7 cellular contexts compared by ENCODE assay signal in the genomic region with DNA sequence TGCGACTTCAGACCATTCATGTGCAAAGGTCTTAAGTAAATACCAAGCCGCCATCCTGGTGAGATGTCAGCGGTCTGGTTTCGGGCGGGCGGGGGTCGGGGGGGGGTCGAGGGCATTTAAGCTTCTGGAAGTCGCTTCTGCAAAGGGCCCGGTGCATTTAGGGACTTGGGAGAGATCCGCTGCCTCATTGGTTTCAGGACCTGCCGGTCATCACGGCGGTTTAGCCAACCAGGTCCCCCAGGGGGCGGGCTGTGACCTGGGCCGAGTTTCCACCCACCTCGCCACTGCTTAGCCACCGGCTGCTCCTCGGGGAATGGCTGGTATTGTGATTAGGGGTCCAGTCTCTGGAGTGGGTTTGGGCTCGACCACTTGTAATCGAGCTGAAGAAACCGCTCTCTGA. TPM values are rescaled to one million over a fixed set of nuclear protein-coding genes. Genes with fewer than 3 reads are reported as not detected.
DNase-seq lines count a peak whose midpoint lies in the region; ATAC-seq, FAIRE-seq and TF ChIP-seq lines count a peak whose summit lies in the region.

No MANE protein-coding gene starts in this region.

- no peak for FAIRE-seq in H54 (lab: Jason Lieb, UNC)

- TF ChIP-seq EP300 in upper lobe of left lung (IDR thresholded peaks at IDR 0.05) = no peak

- DNase-seq in H54 (ENCODE audit: insufficient read length, low spot score) (peak; percentile 63), OCI-LY7 (ENCODE audit: low spot score) (peak; percentile 80), chondrocyte (ENCODE audit: low spot score) (no peak), right lobe of liver (peak in 1 of 3 donors; percentile 65), upper lobe of left lung (peak; percentile 75 to 78), Calu3 (no peak)

- TF ChIP-seq POLR2A in H54 (IDR thresholded peaks at IDR 0.05; ENCODE audit: low read depth, low read length) = no peak
- no peak for TF ChIP-seq POLR2A in right lobe of liver (IDR thresholded peaks at IDR 0.05)
- no peak for TF ChIP-seq POLR2A in upper lobe of left lung (IDR thresholded peaks at IDR 0.05)

- BruUV-seq in OCI-LY7 (replicated peaks; lab: Mats Ljungman, UMichigan) (no TSS peak), Calu3 (replicated peaks; lab: Mats Ljungman, UMichigan) (no TSS peak)

- 12% methylated on average over 10 of the region's 22 CpGs for WGBS in right lobe of liver (ENCODE audit: insufficient coverage, low coverage, low lambda C conversion rate, missing lambda C conversion rate)
- 12 to 24% methylated on average over 17 to 21 of the region's 22 CpGs for WGBS in upper lobe of left lung, 2 donors

- H3K4me1 Mint-ChIP-seq in chondrocyte (ENCODE audit: low read depth) = peaks cover 8% of the 10 kb centered on the region
- no peaks in the 10 kb centered on the region for H3K4me1 Mint-ChIP-seq in Calu3 (ENCODE audit: low read depth, unreplicated experiment)

- H3K9me3 ChIP-seq in OCI-LY7 (ENCODE audit: low read length) = no peaks in the 10 kb centered on the region
- no peaks in the 10 kb centered on the region for H3K9me3 ChIP-seq in right lobe of liver
- H3K9me3 ChIP-seq in upper lobe of left lung = no peaks in the 10 kb centered on the region

- ATAC-seq in right lobe of liver (peak; percentile 39 to 60 (median 50)), upper lobe of left lung (ENCODE audit: low FRiP score in 2 of 2) (no peak), GM21619 (IDR thresholded peaks at IDR 0.05; ENCODE audit: unreplicated experiment) (no peak)

- H3K27ac ChIP-seq in OCI-LY7 (ENCODE audit: low read depth, low read length, poor library complexity, severe bottlenecking) (no peak overlapping the region), right lobe of liver (no peak overlapping the region), upper lobe of left lung (no peak overlapping the region)

- H3K27me3 ChIP-seq in right lobe of liver (no peaks in the 10 kb centered on the region), upper lobe of left lung (no peaks in the 10 kb centered on the region)

- H3K9me2 ChIP-seq in OCI-LY7 (ENCODE audit: insufficient read depth, low read length) = no peaks in the 10 kb centered on the region

- no peak overlapping the region for H3K4me3 ChIP-seq in OCI-LY7 (ENCODE audit: low read depth, low read length, poor library complexity, severe bottlenecking)
- H3K4me3 ChIP-seq in right lobe of liver = no peak overlapping the region
- no peak overlapping the region for H3K4me3 ChIP-seq in upper lobe of left lung

- peaks cover 24% of the 10 kb centered on the region for H3K36me3 ChIP-seq in OCI-LY7 (ENCODE audit: insufficient read depth, low read length)
- no peaks in the 10 kb centered on the region for H3K36me3 ChIP-seq in right lobe of liver
- H3K36me3 ChIP-seq in upper lobe of left lung = no peaks in the 10 kb centered on the region

- H3K27ac Mint-ChIP-seq in chondrocyte (ENCODE audit: unreplicated experiment) (no peak overlapping the region), Calu3 (ENCODE audit: unreplicated experiment) (no peak overlapping the region)

- intact Hi-C loops in OCI-LY7 (cut with micrococcal nuclease; ENCODE audit: unreplicated experiment) = no loop called here
- intact Hi-C loops in right lobe of liver (cut with DNase I) = loop anchor here in 1 of 2 donors (10.0 kb wide), 1 partner anchor 225 kb away; no protein-coding TSS in a partner anchor
- intact Hi-C loops in Calu3 (cut with micrococcal nuclease; ENCODE audit: unreplicated experiment) = loop anchor here (10.0 kb wide), 1 partner anchor 225 kb away; no protein-coding TSS in a partner anchor

- CTCF ChIA-PET in OCI-LY7 (lab: Charles Lee; ENCODE audit: unreplicated experiment) (no interaction called here), Calu3 (lab: Charles Lee) (interaction anchor here (0.6 kb wide), 1 partner anchor 83 kb away, joined by 4 read pairs; no protein-coding TSS in a partner anchor)

- peak overlapping the region; percentile 22 for H3K4me3 Mint-ChIP-seq in chondrocyte (ENCODE audit: unreplicated experiment)
- no peak overlapping the region for H3K4me3 Mint-ChIP-seq in Calu3 (ENCODE audit: low read depth, unreplicated experiment)

- no peaks in the 10 kb centered on the region for H4K20me1 ChIP-seq in OCI-LY7 (ENCODE audit: insufficient read depth, low read length)

- peaks cover 8% of the 10 kb centered on the region; the same call in 1 of the 2 replicates for H3K79me2 ChIP-seq in OCI-LY7 (ENCODE audit: insufficient read depth, low read depth, low read length)

- POLR2A ChIA-PET in OCI-LY7 (lab: Charles Lee) = interaction anchor here (0.6 to 2.2 kb wide), 2 partner anchors 23 to 459 kb away, joined by 3 to 9 read pairs; a partner anchor contains a TSS

- H3K36me3 Mint-ChIP-seq in chondrocyte (ENCODE audit: low read depth) (no peaks in the 10 kb centered on the region), Calu3 (ENCODE audit: insufficient read depth, unreplicated experiment) (peaks cover 11% of the 10 kb centered on the region)

- no peak overlapping the region for H3K4me2 ChIP-seq in OCI-LY7 (ENCODE audit: low read length)

- H3K9me3 Mint-ChIP-seq in chondrocyte (ENCODE audit: low read depth) (no peaks in the 10 kb centered on the region), Calu3 (ENCODE audit: low read depth, unreplicated experiment) (no peaks in the 10 kb centered on the region)

- no peak overlapping the region for H2AFZ ChIP-seq in OCI-LY7 (ENCODE audit: low read length)

- H3K27me3 Mint-ChIP-seq in chondrocyte (ENCODE audit: low read depth) (no peaks in the 10 kb centered on the region), Calu3 (ENCODE audit: unreplicated experiment) (no peaks in the 10 kb centered on the region)

- peaks cover 21% of the 10 kb centered on the region for H3K4me1 ChIP-seq in OCI-LY7 (ENCODE audit: insufficient read depth, low read length, poor library complexity, severe bottlenecking)
- H3K4me1 ChIP-seq in right lobe of liver = no peaks in the 10 kb centered on the region
- H3K4me1 ChIP-seq in upper lobe of left lung = peaks cover 4 to 24% (median 12%) of the 10 kb centered on the region in 4 donors

- TF ChIP-seq CTCF in OCI-LY7 (conservative IDR thresholded peaks at IDR 0.05; ENCODE audit: low read length) (no peak), chondrocyte (IDR thresholded peaks at IDR 0.05) (no peak), right lobe of liver (IDR thresholded peaks at IDR 0.05) (peak in 1 of 4 donors; percentile 16), upper lobe of left lung (IDR thresholded peaks at IDR 0.05) (peak in 2 of 6 experiments; percentile 19 to 21), Calu3 (IDR thresholded peaks at IDR 0.05; ENCODE audit: unreplicated experiment) (no peak)

RNA-seq across cellular contexts. Expression of a gene that starts 7.8 kb away (rescaled TPM):
- total RNA-seq in OCI-LY7 (2014; rRNA removed; shearing (Covaris generic)) = 35.2 and 45.1 TPM in 2 replicates
- total RNA-seq in OCI-LY7 (2022) (53.7 and 59.4 TPM in 2 replicates), chondrocyte (0.38 to 0.57 TPM (median 0.53 TPM) in 3 replicates), right lobe of liver (under 1 TPM; 0.06 to 0.65 (median 0.37) TPM), upper lobe of left lung (10 to 100 TPM in 1 of 6 donors, 1 to 10 TPM in 3, under 1 TPM in 2; 0.57 to 13.6 (median 1.4) TPM), Calu3 (2022) (0.32 and 0.66 TPM in 2 replicates)

RNA-seq across cellular contexts. Expression of a gene that starts 13.7 kb away (rescaled TPM):
- 11.6 TPM in 2 replicates for total RNA-seq in OCI-LY7 (2014; rRNA removed; shearing (Covaris generic))
- 17.3 and 18.9 TPM in 2 replicates for total RNA-seq in OCI-LY7 (2022)
- 3.5 to 6.6 TPM (median 5.9 TPM) in 3 replicates for total RNA-seq in chondrocyte
- 10 to 100 TPM in 5 of 6 experiments, 1 to 10 TPM in 1; 8.3 to 27.3 (median 15.8) TPM for total RNA-seq in right lobe of liver
- total RNA-seq in upper lobe of left lung = 10 to 100 TPM; 19.7 to 23.4 (median 21.2) TPM
- total RNA-seq in Calu3 (2022) = 6.0 and 6.2 TPM in 2 replicates

RNA-seq across cellular contexts. Expression of a gene that starts 16.2 kb away (rescaled TPM):
- 174 and 182 TPM in 2 replicates for total RNA-seq in OCI-LY7 (2014; rRNA removed; shearing (Covaris generic))
- total RNA-seq in OCI-LY7 (2022) = 168 and 173 TPM in 2 replicates
- total RNA-seq in chondrocyte = 56.6 to 68.7 TPM (median 61.7 TPM) in 3 replicates
- total RNA-seq in right lobe of liver = 100 to 1,000 TPM in 4 of 6 experiments, 10 to 100 TPM in 2; 63.5 to 363 (median 122) TPM
- 100 to 1,000 TPM in 5 of 6 donors, 10 to 100 TPM in 1; 98.3 to 176 (median 122) TPM for total RNA-seq in upper lobe of left lung
- 37.9 and 38.4 TPM in 2 replicates for total RNA-seq in Calu3 (2022)

RNA-seq across cellular contexts. Expression of a gene that starts 19.9 kb away (rescaled TPM):
- 36.6 and 39.2 TPM in 2 replicates for total RNA-seq in OCI-LY7 (2014; rRNA removed; shearing (Covaris generic))
- total RNA-seq in OCI-LY7 (2022) (48.8 and 57.9 TPM in 2 replicates), chondrocyte (53.0 to 66.6 TPM (median 63.9 TPM) in 3 replicates), right lobe of liver (10 to 100 TPM; 10.4 to 23.4 (median 14.1) TPM), upper lobe of left lung (10 to 100 TPM; 11.5 to 42.8 (median 28.4) TPM), Calu3 (2022) (50.8 and 54.9 TPM in 2 replicates)

RNA-seq across cellular contexts. Expression of a gene that starts 22.2 kb away (rescaled TPM):
- total RNA-seq in OCI-LY7 (2014; rRNA removed; shearing (Covaris generic)) = 79.0 and 79.7 TPM in 2 replicates
- total RNA-seq in OCI-LY7 (2022) (107 and 118 TPM in 2 replicates), chondrocyte (83.3 to 100 TPM (median 91.2 TPM) in 3 replicates), right lobe of liver (10 to 100 TPM; 29.2 to 51.3 (median 37.9) TPM), upper lobe of left lung (10 to 100 TPM; 45.1 to 95.3 (median 82.3) TPM), Calu3 (2022) (72.9 and 75.2 TPM in 2 replicates)

Comparison
In these comparisons a context has a peak if more than half of its experiments do, and no peak if none do; other contexts are left out.
1. DNase-seq: peak in H54 (single experiment), OCI-LY7 (single experiment) and upper lobe of left lung (2 of 2); none in chondrocyte (single experiment) and Calu3 (single experiment).
2. ATAC-seq: peak in right lobe of liver (4 of 4); none in upper lobe of left lung (0 of 2) and GM21619 (single experiment).